Comparison of ENCODE assay signal across 10 cellular contexts in the genomic region with DNA sequence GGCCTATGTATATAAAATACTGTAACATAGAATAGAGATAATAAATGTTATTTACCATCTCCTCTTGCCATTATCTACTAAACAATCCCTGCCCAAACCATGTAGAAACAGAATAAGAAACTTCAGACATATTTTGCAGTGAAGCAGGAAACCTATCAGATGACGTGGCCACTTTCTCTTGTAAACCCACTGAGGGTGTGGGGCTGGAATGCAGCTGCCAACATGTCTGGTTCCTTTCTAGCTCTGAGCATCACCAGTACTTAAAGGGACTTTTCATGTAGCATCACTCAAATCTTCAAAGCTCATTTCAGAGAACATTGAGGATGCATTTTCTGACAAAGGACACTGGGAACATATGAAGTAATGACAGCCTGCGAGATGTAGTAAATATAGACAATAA.
DNase-seq lines count a peak whose midpoint lies in the region; ATAC-seq and TF ChIP-seq lines count a peak whose summit lies in the region.
"Had no signal": no experiment of that assay in that cellular context is flagged by ENCODE, and none has a peak within 500 bp of the region (broad histone marks: within the 10 kb centered on the region; RNA-seq: fewer than 3 reads in every experiment).

No MANE protein-coding gene starts in this region.

- H3K4me3 Mint-ChIP-seq in activated CD8-positive, alpha-beta memory T cell treated with anti-CD3 and anti-CD28 coated beads, Interleukin-2, amount 10 ng/mL, durations not matched to agents 7 days and 5 days = no peak overlapping the region
- H3K4me3 Mint-ChIP-seq in activated B cell treated with CpG ODN at 0.5 μM for 24 hours = no peak overlapping the region
- no peak overlapping the region for H3K4me3 Mint-ChIP-seq in osteocyte (ENCODE audit: unreplicated experiment)
- H3K4me3 Mint-ChIP-seq in activated CD4-positive, alpha-beta T cell treated with anti-CD3 and anti-CD28 coated beads for 36 hours = no peak overlapping the region

- H3K27me3 Mint-ChIP-seq in activated CD8-positive, alpha-beta memory T cell treated with anti-CD3 and anti-CD28 coated beads, Interleukin-2, amount 10 ng/mL, durations not matched to agents 7 days and 5 days = peaks cover 69% of the 10 kb centered on the region
- H3K27me3 Mint-ChIP-seq in activated B cell treated with CpG ODN at 0.5 μM for 24 hours (no peaks in the 10 kb centered on the region), osteocyte (ENCODE audit: unreplicated experiment) (peaks cover 2% of the 10 kb centered on the region)
- H3K27me3 Mint-ChIP-seq in activated CD4-positive, alpha-beta T cell treated with anti-CD3 and anti-CD28 coated beads for 36 hours = peaks cover 47% of the 10 kb centered on the region

- intact Hi-C loops in activated B cell treated with CpG ODN at 0.5 μM for 24 hours (cut with micrococcal nuclease) = no loop called here
- intact Hi-C loops in activated CD4-positive, alpha-beta T cell treated with anti-CD3 and anti-CD28 coated beads for 36 hours (cut with DNase I, micrococcal nuclease) = no loop called here

- no peaks in the 10 kb centered on the region for H3K36me3 Mint-ChIP-seq in activated CD8-positive, alpha-beta memory T cell treated with anti-CD3 and anti-CD28 coated beads, Interleukin-2, amount 10 ng/mL, durations not matched to agents 7 days and 5 days
- no peaks in the 10 kb centered on the region for H3K36me3 Mint-ChIP-seq in activated B cell treated with CpG ODN at 0.5 μM for 24 hours (ENCODE audit: low read depth)
- no peaks in the 10 kb centered on the region for H3K36me3 Mint-ChIP-seq in osteocyte (ENCODE audit: unreplicated experiment)
- H3K36me3 Mint-ChIP-seq in activated CD4-positive, alpha-beta T cell treated with anti-CD3 and anti-CD28 coated beads for 36 hours (ENCODE audit: low read depth) = peaks cover 8% of the 10 kb centered on the region

- POLR2A ChIA-PET in activated B cell treated with CpG ODN at 0.5 μM for 24 hours (lab: Charles Lee) = no interaction called here
- POLR2A ChIA-PET in activated CD4-positive, alpha-beta T cell treated with anti-CD3 and anti-CD28 coated beads for 36 hours (lab: Charles Lee) = no interaction called here

- peaks cover 3% of the 10 kb centered on the region for H3K9me3 Mint-ChIP-seq in activated CD8-positive, alpha-beta memory T cell treated with anti-CD3 and anti-CD28 coated beads, Interleukin-2, amount 10 ng/mL, durations not matched to agents 7 days and 5 days (ENCODE audit: low read depth)
- H3K9me3 Mint-ChIP-seq in activated B cell treated with CpG ODN at 0.5 μM for 24 hours (peaks cover 5% of the 10 kb centered on the region), osteocyte (ENCODE audit: unreplicated experiment) (peaks cover 4% of the 10 kb centered on the region)
- peaks cover 18% of the 10 kb centered on the region for H3K9me3 Mint-ChIP-seq in activated CD4-positive, alpha-beta T cell treated with anti-CD3 and anti-CD28 coated beads for 36 hours (ENCODE audit: low read depth)

- no peaks in the 10 kb centered on the region for H3K4me1 Mint-ChIP-seq in activated CD8-positive, alpha-beta memory T cell treated with anti-CD3 and anti-CD28 coated beads, Interleukin-2, amount 10 ng/mL, durations not matched to agents 7 days and 5 days
- H3K4me1 Mint-ChIP-seq in activated B cell treated with CpG ODN at 0.5 μM for 24 hours (peaks cover 21% of the 10 kb centered on the region), osteocyte (ENCODE audit: unreplicated experiment) (peaks cover 42% of the 10 kb centered on the region)
- peaks cover 7% of the 10 kb centered on the region for H3K4me1 Mint-ChIP-seq in activated CD4-positive, alpha-beta T cell treated with anti-CD3 and anti-CD28 coated beads for 36 hours

- TF ChIP-seq CTCF in activated B cell treated with CpG ODN at 0.5 μM for 24 hours (IDR thresholded peaks at IDR 0.05) (no peak), osteocyte (IDR thresholded peaks at IDR 0.05) (no peak)

- H3K27ac Mint-ChIP-seq in activated CD8-positive, alpha-beta memory T cell treated with anti-CD3 and anti-CD28 coated beads, Interleukin-2, amount 10 ng/mL, durations not matched to agents 7 days and 5 days = no peak overlapping the region
- H3K27ac Mint-ChIP-seq in activated B cell treated with CpG ODN at 0.5 μM for 24 hours (no peak overlapping the region), osteocyte (ENCODE audit: unreplicated experiment) (peak overlapping the region; percentile 18)
- no peak overlapping the region for H3K27ac Mint-ChIP-seq in activated CD4-positive, alpha-beta T cell treated with anti-CD3 and anti-CD28 coated beads for 36 hours

- DNase-seq in activated CD8-positive, alpha-beta memory T cell treated with anti-CD3 and anti-CD28 coated beads for 24 hours = peak; percentile 48
- DNase-seq in activated CD8-positive, alpha-beta memory T cell treated with anti-CD3 and anti-CD28 coated beads, Interleukin-2, amount 10 ng/mL, durations not matched to agents 7 days and 5 days = no peak
- DNase-seq in activated B cell treated with CpG ODN at 0.5 μM for 24 hours (no peak), osteocyte (ENCODE audit: extremely low spot score, unreplicated experiment) (no peak), SIG-M5 (lab: John Stamatoyannopoulos, UW) (no peak)
- no peak for DNase-seq in activated CD4-positive, alpha-beta T cell treated with anti-CD3 and anti-CD28 coated beads for 36 hours
- DNase-seq: NCI-H1092 had no signal

- no peak for ATAC-seq in activated CD8-positive, alpha-beta memory T cell treated with anti-CD3 and anti-CD28 coated beads, Interleukin-2, amount 10 ng/mL, durations not matched to agents 7 days and 5 days
- peak; percentile 53 for ATAC-seq in HG02885 (IDR thresholded peaks at IDR 0.05; ENCODE audit: poor library complexity, unreplicated experiment)
- peak; percentile 49 for ATAC-seq in activated B cell treated with CpG ODN at 0.5 μM for 24 hours (ENCODE audit: low read depth)
- ATAC-seq in activated CD4-positive, alpha-beta T cell treated with anti-CD3 and anti-CD28 coated beads for 36 hours = no peak
- ATAC-seq in GM21737 (IDR thresholded peaks at IDR 0.05; ENCODE audit: unreplicated experiment) = no peak
- ATAC-seq: Panc1 had no signal

- CTCF ChIA-PET in activated CD8-positive, alpha-beta memory T cell treated with anti-CD3 and anti-CD28 coated beads, Interleukin-2, amount 10 ng/mL, durations not matched to agents 7 days and 5 days (lab: Charles Lee) = no interaction called here
- CTCF ChIA-PET in activated B cell treated with CpG ODN at 0.5 μM for 24 hours (lab: Charles Lee) = no interaction called here
- CTCF ChIA-PET in activated CD4-positive, alpha-beta T cell treated with anti-CD3 and anti-CD28 coated beads for 36 hours (lab: Charles Lee) = no interaction called here

Comparison
In these comparisons a context has a peak if more than half of its experiments do, and no peak if none do; other contexts are left out.
1. ATAC-seq: peak in HG02885 (single experiment) and activated B cell treated with CpG ODN at 0.5 μM for 24 hours (single experiment); none in activated CD8-positive, alpha-beta memory T cell treated with anti-CD3 and anti-CD28 coated beads, Interleukin-2, amount 10 ng/mL, durations not matched to agents 7 days and 5 days (single experiment), activated CD4-positive, alpha-beta T cell treated with anti-CD3 and anti-CD28 coated beads for 36 hours (single experiment) and GM21737 (single experiment).